In genomic region chr9:77488439-77489126, GRCh38 we compare ENCODE assay signal across 8 cellular contexts.
DNase-seq lines count a peak whose midpoint lies in the region; ATAC-seq lines count a peak whose summit lies in the region.

No MANE protein-coding gene starts in this region.

- no peak overlapping the region for H3K9ac ChIP-seq in GM23248

- DNase-seq in DMS53 (lab: John Stamatoyannopoulos, UW) = peak; percentile 36
- DNase-seq in GM23248 = peak; percentile 61
- DNase-seq in SW480 (ENCODE audit: low spot score) = peak; percentile 11
- DNase-seq in iPS-NIHi11 (ENCODE audit: low spot score) = peak; percentile 59
- no peak for DNase-seq in NK-92 treated with Interleukin-12 subunit alpha and Interleukin-12 subunit beta, amount 100 ng/mL, for 24 hours (lab: John Stamatoyannopoulos, UW)
- DNase-seq in stimulated activated naive CD4-positive, alpha-beta T cell (lab: John Stamatoyannopoulos, UW) = no peak
- DNase-seq in superior temporal gyrus (ENCODE audit: extremely low spot score) = no peak

- no peaks in the 10 kb centered on the region for H3K9me3 ChIP-seq in GM23248 (ENCODE audit: low read depth)

- in situ Hi-C loops in GM23248 (cut with MboI) = no loop called here

- ATAC-seq in GM21367 (IDR thresholded peaks at IDR 0.05; ENCODE audit: unreplicated experiment) = no peak

- no peaks in the 10 kb centered on the region for H3K79me2 ChIP-seq in GM23248 (ENCODE audit: insufficient read depth)

- H3F3A ChIP-seq in GM23248 (ENCODE audit: insufficient read depth) = no peaks in the 10 kb centered on the region

- no peaks in the 10 kb centered on the region for H3K36me3 ChIP-seq in GM23248 (ENCODE audit: low read depth)

- no peaks in the 10 kb centered on the region for H3K9me2 ChIP-seq in GM23248 (ENCODE audit: insufficient read depth)

- H3K4me3 ChIP-seq in GM23248 = no peak overlapping the region

- H3K4me1 ChIP-seq in GM23248 (ENCODE audit: insufficient read depth) = peaks cover 14% of the 10 kb centered on the region; the same call in 1 of the 2 replicates

- H2AFZ ChIP-seq in GM23248 = peak overlapping the region; percentile 57

- no peaks in the 10 kb centered on the region for H4K20me1 ChIP-seq in GM23248 (ENCODE audit: insufficient read depth)

- H3K27me3 ChIP-seq in GM23248 (replicated peaks; ENCODE audit: insufficient read depth) = no peaks in the 10 kb centered on the region

- H3K4me2 ChIP-seq in GM23248 (ENCODE audit: unreplicated experiment) = no peak overlapping the region

- H3K27ac ChIP-seq in GM23248 = no peak overlapping the region

- WGBS in GM23248 (ENCODE audit: low coverage in 1 of 2, low lambda C conversion rate in 2 of 2, missing lambda C conversion rate in 2 of 2), 2 experiments = 27 to 29% methylated on average over 1 of the region's 1 CpG

Comparison
In these comparisons a context has a peak if more than half of its experiments do, and no peak if none do; other contexts are left out.
1. DNase-seq: peak in DMS53 (single experiment), GM23248 (single experiment), SW480 (single experiment) and iPS-NIHi11 (single experiment); none in NK-92 treated with Interleukin-12 subunit alpha and Interleukin-12 subunit beta, amount 100 ng/mL, for 24 hours (single experiment), stimulated activated naive CD4-positive, alpha-beta T cell (0 of 6) and superior temporal gyrus (single experiment).